ENCODE assay signal across 1 cellular context in genomic region chr4:8384397-8385060, GRCh38.
TF ChIP-seq lines count a peak whose summit lies in the region.

No MANE protein-coding gene starts in this region.

TF ChIP-seq in HepG2, 621 proteins besides CTCF, POLR2A, EP300 and RAD21:
- TF ChIP-seq HNF4G (IDR thresholded peaks at IDR 0.05; ENCODE audit: borderline replicate concordance, low read depth, low read length) (no peak), HNF4G (CRISPR knock-in tag; IDR thresholded peaks at IDR 0.05; ENCODE audit: borderline replicate concordance, low read depth) (no peak), HNRNPUL1 (IDR thresholded peaks at IDR 0.05; ENCODE audit: low read depth, low read length) (no peak), TAF15 (IDR thresholded peaks at IDR 0.05; ENCODE audit: low read depth, low read length, poor library complexity, severe bottlenecking) (no peak), ZNF354B (CRISPR knock-in tag; IDR thresholded peaks at IDR 0.05) (no peak), ARNTL (CRISPR knock-in tag; IDR thresholded peaks at IDR 0.05) (no peak), TEAD3 (CRISPR knock-in tag; optimal IDR thresholded peaks at IDR 0.05; ENCODE audit: borderline replicate concordance) (no peak), ZNF577 (CRISPR knock-in tag; IDR thresholded peaks at IDR 0.05; ENCODE audit: borderline replicate concordance, low read depth) (no peak), NFE2L1 (CRISPR knock-in tag; IDR thresholded peaks at IDR 0.05; ENCODE audit: borderline replicate concordance) (no peak), PHF20 (CRISPR knock-in tag; IDR thresholded peaks at IDR 0.05) (no peak), ELF1 (CRISPR knock-in tag; IDR thresholded peaks at IDR 0.05) (no peak), SIX1 (CRISPR knock-in tag; IDR thresholded peaks at IDR 0.05; ENCODE audit: borderline replicate concordance) (no peak), SALL2 (CRISPR knock-in tag; IDR thresholded peaks at IDR 0.05) (no peak), RORA (CRISPR knock-in tag; IDR thresholded peaks at IDR 0.05) (no peak), ESRRA (CRISPR knock-in tag; IDR thresholded peaks at IDR 0.05; ENCODE audit: low read depth) (no peak), NONO (IDR thresholded peaks at IDR 0.05) (no peak), NONO (CRISPR knock-in tag; conservative IDR thresholded peaks at IDR 0.05) (no peak), SP5 (CRISPR knock-in tag; IDR thresholded peaks at IDR 0.05; ENCODE audit: borderline replicate concordance, low read depth) (no peak), ATF3 (CRISPR knock-in tag; IDR thresholded peaks at IDR 0.05) (no peak), ZC3H13 (CRISPR knock-in tag; IDR thresholded peaks at IDR 0.05) (no peak), ZNF3 (CRISPR knock-in tag; IDR thresholded peaks at IDR 0.05) (no peak)
